Comparison of ENCODE assay signal across 18 cellular contexts in the genomic region with DNA sequence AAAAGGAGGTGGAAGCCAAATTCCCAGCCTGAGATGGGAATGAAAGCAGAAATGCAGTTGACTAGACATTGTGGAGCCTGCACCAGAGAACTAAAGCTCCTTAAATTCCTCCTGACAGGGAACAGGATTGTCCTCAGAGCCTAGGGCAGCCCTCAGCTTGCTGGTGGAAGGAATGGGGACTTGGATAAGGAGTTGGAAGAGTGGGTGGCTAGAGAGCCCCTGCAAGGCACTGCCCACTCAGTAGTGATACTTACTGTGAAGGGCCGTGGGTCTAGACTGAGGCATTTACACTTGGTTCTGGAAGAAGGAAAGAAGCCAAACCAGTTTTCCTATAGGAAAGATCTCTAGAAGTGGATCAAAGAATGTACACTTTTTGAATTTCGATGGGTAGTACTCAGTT.
DNase-seq lines count a peak whose midpoint lies in the region; ATAC-seq and TF ChIP-seq lines count a peak whose summit lies in the region.
"Had no signal": no experiment of that assay in that cellular context is flagged by ENCODE, and none has a peak within 500 bp of the region (broad histone marks: within the 10 kb centered on the region; RNA-seq: fewer than 3 reads in every experiment).

No MANE protein-coding gene starts in this region.

- H3K27ac ChIP-seq in WERI-Rb-1 (peak overlapping the region; percentile 49), endodermal cell (ENCODE audit: low read depth, low read length) (no peak overlapping the region), thoracic aorta (peak overlapping the region; percentile 65 to 86)
- H3K27ac ChIP-seq: C4-2B, Peyer's patch, SJSA1 had no signal

- H3K27me3 Mint-ChIP-seq in endodermal cell (ENCODE audit: insufficient read depth) (no peaks in the 10 kb centered on the region), nephron (ENCODE audit: low read depth) (peaks cover 4% of the 10 kb centered on the region)
- H3K27me3 Mint-ChIP-seq in activated CD4-positive, alpha-beta memory T cell treated with anti-CD3 and anti-CD28 coated beads for 36 hours: no peaks in the 10 kb centered on the region

- peaks cover 10% of the 10 kb centered on the region for H3K9me3 Mint-ChIP-seq in endodermal cell
- H3K9me3 Mint-ChIP-seq in nephron: peaks cover 8% of the 10 kb centered on the region
- H3K9me3 Mint-ChIP-seq in activated CD4-positive, alpha-beta memory T cell treated with anti-CD3 and anti-CD28 coated beads for 36 hours: no peaks in the 10 kb centered on the region

- peak; percentile 33 for DNase-seq in WERI-Rb-1
- DNase-seq in endodermal cell: no peak
- no peak for DNase-seq in thoracic aorta (ENCODE audit: low spot score)
- DNase-seq in NCI-H2171 (lab: John Stamatoyannopoulos, UW): no peak
- no peak for DNase-seq in NCI-H187 treated with DMSO at 0.1 percent for 48 hours (lab: John Stamatoyannopoulos, UW)
- no peak for DNase-seq in NCI-H2196 treated with DMSO at 0.1 percent for 48 hours (lab: John Stamatoyannopoulos, UW; ENCODE audit: unreplicated experiment)
- DNase-seq in activated CD4-positive, alpha-beta memory T cell treated with anti-CD3 and anti-CD28 coated beads for 36 hours: no peak
- DNase-seq: DND-41, KBM-7, NCI-H1694 treated with DMSO at 0.1 percent for 48 hours, NCI-H2107, NCI-H345, NCI-H524 treated with DMSO at 0.1 percent for 48 hours, Peyer's patch had no signal

- CTCF ChIA-PET in activated CD4-positive, alpha-beta memory T cell treated with anti-CD3 and anti-CD28 coated beads for 36 hours (lab: Charles Lee): no interaction called here

- no peak for ATAC-seq in thoracic aorta (ENCODE audit: insufficient number of reproducible peaks, low FRiP score, low read depth)
- ATAC-seq: HCT116 had no signal

- intact Hi-C loops in activated CD4-positive, alpha-beta memory T cell treated with anti-CD3 and anti-CD28 coated beads for 36 hours (cut with micrococcal nuclease): no loop called here

- no peaks in the 10 kb centered on the region for H3K9me3 ChIP-seq in WERI-Rb-1 (ENCODE audit: severe bottlenecking)
- no peaks in the 10 kb centered on the region for H3K9me3 ChIP-seq in endodermal cell (ENCODE audit: control insufficient read depth, low read length)
- H3K9me3 ChIP-seq in thoracic aorta: no peaks in the 10 kb centered on the region
- H3K9me3 ChIP-seq: Peyer's patch, SJSA1 had no signal

- H3K27ac Mint-ChIP-seq in endodermal cell (peak overlapping the region; percentile 62), nephron (peak overlapping the region; percentile 35 to 69 (median 39))
- no peak overlapping the region for H3K27ac Mint-ChIP-seq in activated CD4-positive, alpha-beta memory T cell treated with anti-CD3 and anti-CD28 coated beads for 36 hours

- POLR2A ChIA-PET in activated CD4-positive, alpha-beta memory T cell treated with anti-CD3 and anti-CD28 coated beads for 36 hours (lab: Charles Lee): no interaction called here

- 63 to 86% methylated on average over 2 of the region's 2 CpGs for WGBS in endodermal cell (ENCODE audit: insufficient coverage in 1 of 2, insufficient read length in 1 of 2), 2 experiments

- H3K4me1 ChIP-seq in endodermal cell (ENCODE audit: control insufficient read depth, insufficient read depth, low read length): peaks cover 12% of the 10 kb centered on the region
- H3K4me1 ChIP-seq in thoracic aorta (ENCODE audit: control insufficient read depth in 1 of 2, low read depth in 2 of 2): peaks cover 42 to 62% of the 10 kb centered on the region in 2 donors

- peaks cover 37% of the 10 kb centered on the region for H3K4me1 Mint-ChIP-seq in endodermal cell
- H3K4me1 Mint-ChIP-seq in nephron: peaks cover 31% of the 10 kb centered on the region
- no peaks in the 10 kb centered on the region for H3K4me1 Mint-ChIP-seq in activated CD4-positive, alpha-beta memory T cell treated with anti-CD3 and anti-CD28 coated beads for 36 hours (ENCODE audit: low read depth)

- H3K9ac ChIP-seq in endodermal cell (ENCODE audit: extremely low read depth, low read length, poor library complexity, severe bottlenecking): no peak overlapping the region

- H3K4me3 Mint-ChIP-seq in endodermal cell: no peak overlapping the region
- no peak overlapping the region for H3K4me3 Mint-ChIP-seq in nephron
- no peak overlapping the region for H3K4me3 Mint-ChIP-seq in activated CD4-positive, alpha-beta memory T cell treated with anti-CD3 and anti-CD28 coated beads for 36 hours

- H3K36me3 ChIP-seq in WERI-Rb-1 (no peaks in the 10 kb centered on the region), endodermal cell (ENCODE audit: control insufficient read depth, insufficient read depth, low read length) (no peaks in the 10 kb centered on the region), thoracic aorta (no peaks in the 10 kb centered on the region)
- H3K36me3 ChIP-seq: Peyer's patch, SJSA1 had no signal

- H3K4me3 ChIP-seq in WERI-Rb-1 (ENCODE audit: low read depth, low read length) (no peak overlapping the region), endodermal cell (ENCODE audit: low read length) (no peak overlapping the region), thoracic aorta (peak overlapping the region; percentile 27)
- H3K4me3 ChIP-seq: Peyer's patch, SJSA1 had no signal

- no peaks in the 10 kb centered on the region for H3K27me3 ChIP-seq in WERI-Rb-1 (ENCODE audit: insufficient read depth, low read depth, severe bottlenecking)
- H3K27me3 ChIP-seq in endodermal cell (ENCODE audit: control insufficient read depth, insufficient read depth, low read length, poor library complexity, severe bottlenecking): no peaks in the 10 kb centered on the region
- H3K27me3 ChIP-seq in thoracic aorta (replicated peaks; ENCODE audit: insufficient read depth): no peaks in the 10 kb centered on the region
- H3K27me3 ChIP-seq: Peyer's patch, SJSA1 had no signal

- TF ChIP-seq CTCF in WERI-Rb-1 (IDR thresholded peaks at IDR 0.05; ENCODE audit: low read depth, low read length) (no peak), endodermal cell (conservative IDR thresholded peaks at IDR 0.05) (no peak), nephron (IDR thresholded peaks at IDR 0.05; ENCODE audit: unreplicated experiment in 3 of 3) (no peak), thoracic aorta (IDR thresholded peaks at IDR 0.05) (no peak)

- H3K36me3 Mint-ChIP-seq in endodermal cell (ENCODE audit: low read depth): no peaks in the 10 kb centered on the region
- peaks cover 4% of the 10 kb centered on the region for H3K36me3 Mint-ChIP-seq in nephron (ENCODE audit: low read depth)
- H3K36me3 Mint-ChIP-seq in activated CD4-positive, alpha-beta memory T cell treated with anti-CD3 and anti-CD28 coated beads for 36 hours: no peaks in the 10 kb centered on the region
